Comparison of ENCODE assay signal across 10 cellular contexts in the genomic region with DNA sequence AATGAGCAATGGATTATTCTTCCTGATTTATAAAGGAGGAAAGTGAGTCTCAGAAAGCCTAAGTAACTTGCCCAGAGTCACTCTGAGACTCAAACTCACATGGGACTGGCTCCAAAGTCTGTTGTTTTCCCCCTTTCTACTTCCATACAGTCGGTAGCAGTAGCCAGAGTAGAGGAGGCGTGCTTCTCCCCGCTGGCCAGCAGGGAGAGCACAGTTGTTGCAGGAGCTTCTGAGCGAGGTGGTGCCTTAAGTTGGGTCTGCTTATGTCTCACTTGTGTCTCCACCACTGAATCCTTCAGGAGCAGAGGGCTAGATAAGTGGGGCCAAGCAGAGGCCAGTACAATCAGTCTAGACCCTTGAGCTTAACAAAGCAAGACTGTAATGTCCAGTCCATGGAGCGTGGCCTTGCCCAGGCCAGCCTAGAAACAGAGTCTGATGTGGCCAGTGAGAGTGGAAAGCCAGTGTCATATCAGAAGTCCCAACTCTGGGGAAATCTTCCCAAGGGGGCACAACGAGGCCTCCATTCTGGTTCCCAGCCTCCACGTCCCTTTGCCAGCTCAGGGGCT.
DNase-seq lines count a peak whose midpoint lies in the region; ATAC-seq and TF ChIP-seq lines count a peak whose summit lies in the region.
"Had no signal": no experiment of that assay in that cellular context is flagged by ENCODE, and none has a peak within 500 bp of the region (broad histone marks: within the 10 kb centered on the region; RNA-seq: fewer than 3 reads in every experiment).

No MANE protein-coding gene starts in this region.

- H3K4me3 Mint-ChIP-seq in H9: no peak overlapping the region
- H3K4me3 Mint-ChIP-seq: activated naive CD8-positive, alpha-beta T cell treated with anti-CD3 and anti-CD28 coated beads, Interleukin-2, amount 10 ng/mL, durations not matched to agents 7 days and 5 days had no signal

- H2BK12ac ChIP-seq in H9 (ENCODE audit: insufficient read length, low read depth, low read length): no peak overlapping the region

- WGBS in H9 (ENCODE audit: extremely low coverage, insufficient read length, low lambda C conversion rate): no CpG with 5 or more reads among the region's 7 CpGs

- no peak overlapping the region for H3K9ac ChIP-seq in H9 (ENCODE audit: extremely low read depth, insufficient read length, low read length)

- CTCF ChIA-PET in RWPE1 (lab: Yijun Ruan, JAX): interaction anchor here (0.5 to 2.4 kb wide), 2 partner anchors 22 to 359 kb away, joined by 3 to 9 read pairs; no protein-coding TSS in a partner anchor

- H2BK15ac ChIP-seq in H9 (ENCODE audit: low read depth, low read length): no peak overlapping the region

- no peak overlapping the region for H2AK5ac ChIP-seq in H9 (ENCODE audit: insufficient read length, low read length)

- no peaks in the 10 kb centered on the region for H3K9me3 ChIP-seq in H9 (ENCODE audit: control insufficient read depth, low read depth, low read length)
- no peaks in the 10 kb centered on the region for H3K9me3 ChIP-seq in WERI-Rb-1 (ENCODE audit: severe bottlenecking)

- H3K27ac ChIP-seq in H9 (ENCODE audit: insufficient read length, low read depth, low read length): no peak overlapping the region
- no peak overlapping the region for H3K27ac ChIP-seq in WERI-Rb-1
- H3K27ac ChIP-seq in RWPE1: no peak overlapping the region

- no peaks in the 10 kb centered on the region for H3K23me2 ChIP-seq in H9 (ENCODE audit: insufficient read length, low read depth, low read length, poor library complexity, severe bottlenecking)

- no peak overlapping the region for H3K56ac ChIP-seq in H9 (ENCODE audit: insufficient read length, low read depth, low read length)

- H3T11ph ChIP-seq in H9 (ENCODE audit: low read length): no peak overlapping the region

- peak overlapping the region in 1 of 3 experiments; percentile 9; a peak in 1 of 7 replicates for H3K27ac Mint-ChIP-seq in H9
- H3K27ac Mint-ChIP-seq: activated naive CD8-positive, alpha-beta T cell treated with anti-CD3 and anti-CD28 coated beads, Interleukin-2, amount 10 ng/mL, durations not matched to agents 7 days and 5 days had no signal

- no peak overlapping the region for H2BK20ac ChIP-seq in H9 (ENCODE audit: low read depth, low read length, poor library complexity, severe bottlenecking)

- H3K27me3 ChIP-seq in H9 (ENCODE audit: insufficient read depth, low read length) (no peaks in the 10 kb centered on the region), WERI-Rb-1 (ENCODE audit: insufficient read depth, low read depth, severe bottlenecking) (peaks cover 89% of the 10 kb centered on the region)

- H3K4ac ChIP-seq in H9 (ENCODE audit: low read depth, low read length): no peak overlapping the region

- H3K27me3 Mint-ChIP-seq in H9 (ENCODE audit: low read depth): no peaks in the 10 kb centered on the region; the same call in 1 of the 2 replicates
- H3K27me3 Mint-ChIP-seq: activated naive CD8-positive, alpha-beta T cell treated with anti-CD3 and anti-CD28 coated beads, Interleukin-2, amount 10 ng/mL, durations not matched to agents 7 days and 5 days had no signal

- H4K5ac ChIP-seq in H9 (ENCODE audit: insufficient read length, low read depth, low read length): no peak overlapping the region

- H3K9me3 Mint-ChIP-seq in H9: no peaks in the 10 kb centered on the region
- H3K9me3 Mint-ChIP-seq: activated naive CD8-positive, alpha-beta T cell treated with anti-CD3 and anti-CD28 coated beads, Interleukin-2, amount 10 ng/mL, durations not matched to agents 7 days and 5 days had no signal

- H3K4me2 ChIP-seq in H9 (ENCODE audit: insufficient read depth, insufficient read length, low read length): no peak overlapping the region

- peak; percentile 67 for TF ChIP-seq CTCF in AG09319 (IDR thresholded peaks at IDR 0.05; ENCODE audit: low read depth, low read length)
- peak; percentile 66 for TF ChIP-seq CTCF in H9 (conservative IDR thresholded peaks at IDR 0.05)
- TF ChIP-seq CTCF in WERI-Rb-1 (IDR thresholded peaks at IDR 0.05; ENCODE audit: low read depth, low read length): peak; percentile 35; the same call in 1 of the 2 replicates
- no peak for TF ChIP-seq CTCF in RWPE1 (conservative IDR thresholded peaks at IDR 0.05; ENCODE audit: low read depth)

- no peaks in the 10 kb centered on the region for H3K4me1 Mint-ChIP-seq in H9
- H3K4me1 Mint-ChIP-seq: activated naive CD8-positive, alpha-beta T cell treated with anti-CD3 and anti-CD28 coated beads, Interleukin-2, amount 10 ng/mL, durations not matched to agents 7 days and 5 days had no signal

- no peaks in the 10 kb centered on the region for H3K4me1 ChIP-seq in H9 (ENCODE audit: insufficient read depth, low read length)

- H3K79me1 ChIP-seq in H9 (ENCODE audit: insufficient read depth, low read depth, low read length, poor library complexity, severe bottlenecking): no peaks in the 10 kb centered on the region

- H3K36me3 ChIP-seq in WERI-Rb-1: no peaks in the 10 kb centered on the region

- no peak overlapping the region for H2BK120ac ChIP-seq in H9 (ENCODE audit: low read depth, low read length, poor library complexity, severe bottlenecking)

- POLR2A ChIA-PET in RWPE1 (lab: Yijun Ruan, JAX; ENCODE audit: low non-redundant PET): no interaction called here

- no peak for ATAC-seq in GM21529 (IDR thresholded peaks at IDR 0.05; ENCODE audit: unreplicated experiment)

- H3K4me3 ChIP-seq in WERI-Rb-1 (ENCODE audit: low read depth, low read length): no peak overlapping the region

- H3K14ac ChIP-seq in H9 (ENCODE audit: insufficient read depth, low read length): no peak overlapping the region

- no peak overlapping the region for H2BK5ac ChIP-seq in H9 (ENCODE audit: insufficient read length, low read length)

- H3K18ac ChIP-seq in H9 (ENCODE audit: insufficient read length, low read depth, low read length): no peak overlapping the region

- H4K20me1 ChIP-seq in H9 (ENCODE audit: control insufficient read depth, insufficient read depth, insufficient read length): no peaks in the 10 kb centered on the region

- no peak overlapping the region for H2AFZ ChIP-seq in H9 (ENCODE audit: low read length)

- no peak for DNase-seq in AG09319 (ENCODE audit: extremely low read depth, low read depth)
- peak; percentile 53 for DNase-seq in H9
- DNase-seq in WERI-Rb-1: no peak
- peak; percentile 32 for DNase-seq in kidney tubule cell (ENCODE audit: low spot score)
- no peak for DNase-seq in RWPE1 (ENCODE audit: low spot score)
- no peak for DNase-seq in NCI-H128 (lab: John Stamatoyannopoulos, UW; ENCODE audit: unreplicated experiment)
- DNase-seq in NCI-H1105 (lab: John Stamatoyannopoulos, UW): no peak
- DNase-seq: activated naive CD8-positive, alpha-beta T cell treated with anti-CD3 and anti-CD28 coated beads, Interleukin-2, amount 10 ng/mL, durations not matched to agents 7 days and 5 days; T-helper 9 cell had no signal

- no peak overlapping the region for H3K23ac ChIP-seq in H9 (ENCODE audit: insufficient read length, low read depth, low read length)

- peaks cover 4 to 11% (median 11%) of the 10 kb centered on the region in 3 experiments for H3K36me3 Mint-ChIP-seq in H9 (ENCODE audit: insufficient read depth in 1 of 3, low read depth in 3 of 3)
- H3K36me3 Mint-ChIP-seq: activated naive CD8-positive, alpha-beta T cell treated with anti-CD3 and anti-CD28 coated beads, Interleukin-2, amount 10 ng/mL, durations not matched to agents 7 days and 5 days had no signal

- no peak overlapping the region for H4K8ac ChIP-seq in H9 (replicated peaks; ENCODE audit: insufficient read length, low read depth, low read length)

- no peaks in the 10 kb centered on the region for H3K79me2 ChIP-seq in H9 (ENCODE audit: insufficient read depth, low read length)

- no peak overlapping the region for H4K91ac ChIP-seq in H9 (ENCODE audit: insufficient read length, low read depth, low read length)

Comparison
In these comparisons a context has a peak if more than half of its experiments do, and no peak if none do; other contexts are left out.
1. DNase-seq: peak in H9 (single experiment) and kidney tubule cell (single experiment); none in AG09319 (single experiment), WERI-Rb-1 (single experiment), RWPE1 (single experiment), NCI-H128 (single experiment) and NCI-H1105 (single experiment).